In the genomic region with DNA sequence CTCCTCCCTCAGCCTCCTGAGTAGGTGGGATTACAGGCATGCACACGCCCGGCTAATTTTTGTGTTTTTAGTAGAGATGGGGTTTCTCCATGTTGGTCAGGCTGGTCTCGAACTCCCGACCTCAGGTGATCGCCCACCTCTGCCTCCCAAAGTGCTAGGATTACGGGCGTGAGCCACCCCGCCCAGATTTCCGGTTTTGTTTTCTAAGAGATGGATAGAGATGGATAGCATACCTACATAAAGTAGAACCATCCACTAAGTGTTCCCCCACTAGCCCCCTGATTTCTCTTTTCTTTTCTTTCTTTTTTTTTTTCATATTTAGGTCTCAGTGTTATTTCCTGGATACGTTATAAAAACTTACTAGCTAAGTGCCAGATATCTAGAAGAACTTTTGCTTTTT, we compare ENCODE assay signal across 8 cellular contexts. TPM values are rescaled to one million over a fixed set of nuclear protein-coding genes. Genes with fewer than 3 reads are reported as not detected.
A peak's percentile ranks its signal among the peaks of the same experiment; 100 is the strongest.
DNase-seq lines count a peak whose midpoint lies in the region; ATAC-seq and TF ChIP-seq lines count a peak whose summit lies in the region.

No MANE protein-coding gene starts in this region.

- no peak for DNase-seq in GM12864 (ENCODE audit: low read depth)
- no peak for DNase-seq in fibroblast of pulmonary artery (ENCODE audit: low read depth)
- no peak for DNase-seq in gastrocnemius medialis
- DNase-seq in NCI-H510A treated with DMSO at 0.1 percent for 48 hours (lab: John Stamatoyannopoulos, UW), result no peak
- no peak for DNase-seq in GOT3 (lab: John Stamatoyannopoulos, UW)

- H3K9ac ChIP-seq in SU-DHL-6 (ENCODE audit: low read length), result peak overlapping the region; percentile 78

- H3K4me1 ChIP-seq in gastrocnemius medialis, result peaks cover 37 to 56% of the 10 kb centered on the region in 2 donors

- H3K4me3 ChIP-seq in GM12864 (ENCODE audit: low read depth, low read length), result peak overlapping the region; percentile 98
- peak overlapping the region; percentile 69 for H3K4me3 ChIP-seq in SU-DHL-6 (ENCODE audit: insufficient read depth, low read length, poor library complexity, severe bottlenecking)
- peak overlapping the region; percentile 98 for H3K4me3 ChIP-seq in fibroblast of pulmonary artery (replicated peaks; ENCODE audit: low read depth, low read length)
- peak overlapping the region; percentile 84 to 94 (median 86) for H3K4me3 ChIP-seq in gastrocnemius medialis

- H3K79me2 ChIP-seq in SU-DHL-6 (ENCODE audit: insufficient read depth, low read length), result peaks cover 69% of the 10 kb centered on the region

- intact Hi-C loops in gastrocnemius medialis (cut with DNase I; ENCODE audit: low total_unique reads), result loop anchor here (2.0 kb wide), 1 partner anchor 19 kb away; no protein-coding TSS in a partner anchor

- H3K27ac ChIP-seq in SU-DHL-6 (ENCODE audit: low read depth, low read length) (peak overlapping the region; percentile 67), gastrocnemius medialis (peak overlapping the region; percentile 96 to 99 (median 98))

- peaks cover 14% of the 10 kb centered on the region; the same call in 1 of the 2 replicates for H4K20me1 ChIP-seq in SU-DHL-6 (ENCODE audit: low read depth, low read length)

- H3K9me3 ChIP-seq in SU-DHL-6 (ENCODE audit: insufficient read depth, low read length) (no peaks in the 10 kb centered on the region), gastrocnemius medialis (no peaks in the 10 kb centered on the region)

- peaks cover 11% of the 10 kb centered on the region for H3K36me3 ChIP-seq in SU-DHL-6 (ENCODE audit: low read length)
- H3K36me3 ChIP-seq in gastrocnemius medialis, result no peaks in the 10 kb centered on the region

- in situ Hi-C loops in gastrocnemius medialis (cut with MboI; ENCODE audit: low sequenced_read_pairs in 4 of 4), result no loop called here

- peaks cover 14% of the 10 kb centered on the region; the same call in 1 of the 2 replicates for H3F3A ChIP-seq in SU-DHL-6 (ENCODE audit: insufficient read depth)

- H2AFZ ChIP-seq in SU-DHL-6 (ENCODE audit: low read depth, low read length, severe bottlenecking), result no peak overlapping the region

- ATAC-seq in gastrocnemius medialis (no peak), GM18861 (IDR thresholded peaks at IDR 0.05; ENCODE audit: unreplicated experiment) (no peak), GM21529 (IDR thresholded peaks at IDR 0.05; ENCODE audit: unreplicated experiment) (no peak)

- H3K27me3 ChIP-seq in SU-DHL-6 (ENCODE audit: low read length), result no peaks in the 10 kb centered on the region
- no peaks in the 10 kb centered on the region for H3K27me3 ChIP-seq in gastrocnemius medialis

- TF ChIP-seq CTCF in GM12864 (IDR thresholded peaks at IDR 0.05; ENCODE audit: low read depth, low read length, missing control alignments) (no peak), SU-DHL-6 (IDR thresholded peaks at IDR 0.05; ENCODE audit: insufficient read depth, low read length, poor library complexity, severe bottlenecking) (no peak), fibroblast of pulmonary artery (IDR thresholded peaks at IDR 0.05; ENCODE audit: low read length, missing control alignments) (no peak), gastrocnemius medialis (IDR thresholded peaks at IDR 0.05 in 4 of 5, conservative IDR thresholded peaks at IDR 0.05 in 1 of 5) (no peak)

- TF ChIP-seq POLR2A in gastrocnemius medialis (IDR thresholded peaks at IDR 0.05), result no peak

- no peaks in the 10 kb centered on the region for H3K9me2 ChIP-seq in SU-DHL-6 (replicated peaks; ENCODE audit: insufficient read depth, low read length)

- H3K4me2 ChIP-seq in SU-DHL-6 (ENCODE audit: low read depth, low read length, poor library complexity, severe bottlenecking), result peak overlapping the region; percentile 84

RNA-seq across cellular contexts. Expression of gene WSB1, which starts 2.0 kb away (rescaled TPM):
- 10 to 100 TPM; 15.8 to 48.1 (median 20.4) TPM for total RNA-seq in gastrocnemius medialis
